Comparison of ENCODE assay signal across 1 cellular context in genomic region chr21:46210378-46211136, GRCh38.
TF ChIP-seq lines count a peak whose summit lies in the region.

No MANE protein-coding gene starts in this region.

TF ChIP-seq in GM23338, 12 proteins besides CTCF, POLR2A, EP300 and RAD21 (continued from another document):
- TF ChIP-seq ZNF462 (CRISPR knock-in tag; IDR thresholded peaks at IDR 0.05): no peak
- no peak for TF ChIP-seq STAT1 (IDR thresholded peaks at IDR 0.05; ENCODE audit: unreplicated experiment)
